8 cellular contexts compared by ENCODE assay signal in genomic region chr2:85611705-85612587, GRCh38. TPM values are rescaled to one million over a fixed set of nuclear protein-coding genes. Genes with fewer than 3 reads are reported as not detected.
DNase-seq lines count a peak whose midpoint lies in the region; ATAC-seq lines count a peak whose summit lies in the region.

Gene C2orf68 (minus strand): TSS chr2:85612066. CDS start chr2:85611984, 82 bp downstream.

- CTCF ChIA-PET in activated CD8-positive, alpha-beta memory T cell treated with anti-CD3 and anti-CD28 coated beads for 36 hours (lab: Charles Lee) = interaction anchor here (0.6 to 1.3 kb wide), 6 partner anchors 9 to 313 kb away, joined by 3 to 5 read pairs (median 3); partner anchors contain the start of gene RNF181

- DNase-seq in CMK (ENCODE audit: low read depth) = peak; percentile 79
- peak; percentile 81 to 92 for DNase-seq in NOMO-1 (lab: John Stamatoyannopoulos, UW; ENCODE audit: unreplicated experiment in 2 of 2)
- DNase-seq in effector CD8-positive, alpha-beta T cell (lab: John Stamatoyannopoulos, UW) = peak; percentile 69
- DNase-seq in memory B cell (ENCODE audit: low spot score in 2 of 2) = peak; percentile 73 to 77
- peak; percentile 65 for DNase-seq in stimulated activated CD8-positive, alpha-beta memory T cell treated with anti-CD3 and anti-CD28 coated beads, Interleukin-12 subunit alpha, Interleukin-12 subunit beta, amount 100 ng/mL, for 24 hours (ENCODE audit: extremely low read depth)

- H3K27me3 Mint-ChIP-seq in memory B cell = no peaks in the 10 kb centered on the region

- peak; percentile 71 for ATAC-seq in GM19397 (IDR thresholded peaks at IDR 0.05; ENCODE audit: unreplicated experiment)
- ATAC-seq in HG03565 (IDR thresholded peaks at IDR 0.05; ENCODE audit: unreplicated experiment) = peak; percentile 54
- peak; percentile 74 for ATAC-seq in memory B cell (ENCODE audit: low read depth)

- peak within 1 kb of the TSS; percentile 87 for H3K27ac Mint-ChIP-seq in memory B cell

- H3K9me3 Mint-ChIP-seq in memory B cell = no peaks in the 10 kb centered on the region

- peaks cover 9% of the 10 kb centered on the region for H3K36me3 Mint-ChIP-seq in memory B cell

- H3K4me3 Mint-ChIP-seq in memory B cell = peak within 1 kb of the TSS; percentile 96

- POLR2A ChIA-PET in activated CD8-positive, alpha-beta memory T cell treated with anti-CD3 and anti-CD28 coated beads for 36 hours (lab: Charles Lee) = interaction anchor here (0.5 to 1.2 kb wide), 7 partner anchors 10 to 494 kb away, joined by 3 to 5 read pairs (median 3); partner anchors contain the start of genes GGCX, PTCD3 and TMEM150A

- peaks cover 17% of the 10 kb centered on the region for H3K4me1 Mint-ChIP-seq in memory B cell

RNA-seq across cellular contexts. Expression of gene C2orf68, which starts in this region (rescaled TPM):
- total RNA-seq in activated CD8-positive, alpha-beta memory T cell treated with anti-CD3 and anti-CD28 coated beads for 36 hours = 10 to 100 TPM; 23.7 to 27.0 TPM

Comparison
In these comparisons a context has a peak if more than half of its experiments do, and no peak if none do; other contexts are left out.
1. Peak in every context shown above with its lines: DNase-seq and ATAC-seq.